Comparison of ENCODE assay signal across 1 cellular context in genomic region chr1:40939320-40940059, GRCh38.
TF ChIP-seq lines count a peak whose summit lies in the region.

No MANE protein-coding gene starts in this region.

TF ChIP-seq in HepG2, 621 proteins besides CTCF, POLR2A, EP300 and RAD21 (continued from another document and continues in another):
- TF ChIP-seq ZBTB37 (CRISPR knock-in tag; IDR thresholded peaks at IDR 0.05): no peak
- peak; percentile 93 for TF ChIP-seq AHDC1 (CRISPR knock-in tag; IDR thresholded peaks at IDR 0.05; ENCODE audit: borderline replicate concordance)
- TF ChIP-seq SSRP1 (CRISPR knock-in tag; IDR thresholded peaks at IDR 0.05): 0 out of 2 replicates have a peak, but pooled peaks have one; percentile 47
- TF ChIP-seq NR2F6 (IDR thresholded peaks at IDR 0.05): no peak; the same call in 1 of the 2 replicates
- TF ChIP-seq NR2F6 (CRISPR knock-in tag; IDR thresholded peaks at IDR 0.05): peak; percentile 67; the same call in 1 of the 2 replicates
- TF ChIP-seq HMG20B (CRISPR knock-in tag; conservative IDR thresholded peaks at IDR 0.05): no peak; the same call in 1 of the 2 replicates
- no peak for TF ChIP-seq ATF7 (IDR thresholded peaks at IDR 0.05)
- TF ChIP-seq ATF7 (CRISPR knock-in tag; IDR thresholded peaks at IDR 0.05): peak; percentile 34; the same call in 1 of the 2 replicates
- TF ChIP-seq ZBTB10 (CRISPR knock-in tag; IDR thresholded peaks at IDR 0.05; ENCODE audit: borderline replicate concordance): no peak
- TF ChIP-seq ZNF431 (CRISPR knock-in tag; IDR thresholded peaks at IDR 0.05; ENCODE audit: borderline replicate concordance, low read depth): 0 out of 2 replicates have a peak, but pooled peaks have one; percentile 46
- peak; percentile 90 for TF ChIP-seq PAXIP1 (CRISPR knock-in tag; conservative IDR thresholded peaks at IDR 0.05)
- TF ChIP-seq CEBPB (IDR thresholded peaks at IDR 0.05; ENCODE audit: borderline replicate concordance, low read depth, low read length): peak; percentile 98
- peak; percentile 75 for TF ChIP-seq ZNF788 (CRISPR knock-in tag; IDR thresholded peaks at IDR 0.05; ENCODE audit: borderline replicate concordance)
- no peak for TF ChIP-seq ZNF296 (CRISPR knock-in tag; conservative IDR thresholded peaks at IDR 0.05)
- peak; percentile 34; the same call in 1 of the 2 replicates for TF ChIP-seq SRY (CRISPR knock-in tag; IDR thresholded peaks at IDR 0.05)
- peak; percentile 81; the same call in 1 of the 2 replicates for TF ChIP-seq MIER3 (CRISPR knock-in tag; IDR thresholded peaks at IDR 0.05; ENCODE audit: borderline replicate concordance)
- peak; percentile 75 for TF ChIP-seq ASH2L (IDR thresholded peaks at IDR 0.05; ENCODE audit: insufficient read length, low read depth, low read length)
- TF ChIP-seq BRD4 (CRISPR knock-in tag; IDR thresholded peaks at IDR 0.05): peak; percentile 61; the same call in 1 of the 2 replicates
- no peak for TF ChIP-seq ZNF496 (CRISPR knock-in tag; IDR thresholded peaks at IDR 0.05; ENCODE audit: insufficient replicate concordance)
- no peak for TF ChIP-seq DZIP1 (CRISPR knock-in tag; IDR thresholded peaks at IDR 0.05)
- peak; percentile 79 for TF ChIP-seq REPIN1 (CRISPR knock-in tag; IDR thresholded peaks at IDR 0.05; ENCODE audit: borderline replicate concordance, low read depth)
- TF ChIP-seq MLLT10 (CRISPR knock-in tag; IDR thresholded peaks at IDR 0.05): no peak
- peak; percentile 91 for TF ChIP-seq RXRB (CRISPR knock-in tag; IDR thresholded peaks at IDR 0.05; ENCODE audit: borderline replicate concordance)
- peak; percentile 93 for TF ChIP-seq HOMEZ (CRISPR knock-in tag; IDR thresholded peaks at IDR 0.05; ENCODE audit: low read depth)
- no peak for TF ChIP-seq ZNF556 (CRISPR knock-in tag; IDR thresholded peaks at IDR 0.05; ENCODE audit: borderline replicate concordance)
- 0 out of 2 replicates have a peak, but pooled peaks have one; percentile 64 for TF ChIP-seq FOXP4 (CRISPR knock-in tag; IDR thresholded peaks at IDR 0.05)
- TF ChIP-seq SP5 (CRISPR knock-in tag; IDR thresholded peaks at IDR 0.05; ENCODE audit: borderline replicate concordance, low read depth): 0 out of 2 replicates have a peak, but pooled peaks have one; percentile 40
- TF ChIP-seq FOXP1 (IDR thresholded peaks at IDR 0.05): no peak
- peak; percentile 65; the same call in 1 of the 2 replicates for TF ChIP-seq FOXP1 (CRISPR knock-in tag; IDR thresholded peaks at IDR 0.05)
- peak; percentile 57 for TF ChIP-seq ZFY (CRISPR knock-in tag; IDR thresholded peaks at IDR 0.05)
- TF ChIP-seq IRX3 (CRISPR knock-in tag; IDR thresholded peaks at IDR 0.05; ENCODE audit: borderline replicate concordance, low read depth): no peak
- TF ChIP-seq CHD2 (IDR thresholded peaks at IDR 0.05; ENCODE audit: low read depth, low read length): no peak
- TF ChIP-seq ZSCAN29 (CRISPR knock-in tag; conservative IDR thresholded peaks at IDR 0.05): no peak
- 0 out of 2 replicates have a peak, but pooled peaks have one; percentile 48 for TF ChIP-seq SMAD3 (CRISPR knock-in tag; IDR thresholded peaks at IDR 0.05)
- TF ChIP-seq SALL1 (CRISPR knock-in tag; IDR thresholded peaks at IDR 0.05): peak; percentile 95
- peak; percentile 80; the same call in 1 of the 2 replicates for TF ChIP-seq ZMYM3 (CRISPR knock-in tag; IDR thresholded peaks at IDR 0.05)
- peak; percentile 42; the same call in 1 of the 2 replicates for TF ChIP-seq ZNF460 (CRISPR knock-in tag; IDR thresholded peaks at IDR 0.05; ENCODE audit: borderline replicate concordance)
- peak; percentile 43; the same call in 1 of the 2 replicates for TF ChIP-seq SNAPC2 (CRISPR knock-in tag; IDR thresholded peaks at IDR 0.05)
- TF ChIP-seq MED1 (CRISPR knock-in tag; IDR thresholded peaks at IDR 0.05): peak; percentile 89
- no peak for TF ChIP-seq KLF15 (CRISPR knock-in tag; IDR thresholded peaks at IDR 0.05; ENCODE audit: borderline replicate concordance)
